8 cellular contexts compared by ENCODE assay signal in the genomic region with DNA sequence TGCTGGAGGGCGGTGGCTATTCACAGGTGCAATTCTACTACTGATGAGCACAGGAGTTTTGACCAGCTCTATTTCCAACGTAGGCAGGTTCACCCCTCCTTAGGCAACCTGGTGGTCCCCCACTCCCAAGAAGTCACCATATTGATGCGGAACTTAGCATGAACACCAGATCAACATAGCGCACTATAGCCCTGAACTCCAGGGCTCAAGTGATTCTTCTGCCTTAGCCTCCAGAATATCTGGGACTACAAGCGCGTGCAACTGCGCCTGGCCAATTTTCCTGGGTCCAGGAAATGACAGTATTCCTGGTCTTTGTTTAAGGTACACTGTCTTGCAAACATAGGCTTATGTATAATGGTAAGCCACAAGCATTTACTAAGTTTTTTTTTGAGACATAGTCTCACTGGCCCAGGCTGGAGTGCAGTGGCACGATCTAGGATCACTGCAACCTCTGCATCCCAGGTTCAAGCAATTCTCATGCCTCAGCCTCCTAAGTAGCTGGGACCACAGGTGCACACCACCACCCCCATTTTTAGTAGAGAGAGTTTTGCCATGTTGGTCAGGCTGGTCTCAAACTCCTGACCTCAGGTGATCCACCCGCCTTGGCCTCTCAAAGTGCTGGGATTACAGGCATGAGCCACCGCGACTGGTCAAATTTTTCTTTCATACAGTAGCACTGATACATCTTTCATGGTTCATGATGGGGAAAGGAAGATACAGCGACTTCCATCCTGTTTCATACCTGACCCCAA. TPM values are rescaled to one million over a fixed set of nuclear protein-coding genes. Genes with fewer than 3 reads are reported as not detected.
A peak's percentile ranks its signal among the peaks of the same experiment; 100 is the strongest.
DNase-seq lines count a peak whose midpoint lies in the region; ATAC-seq and TF ChIP-seq lines count a peak whose summit lies in the region.

No MANE protein-coding gene starts in this region.

- WGBS in mesodermal cell (ENCODE audit: insufficient coverage in 2 of 2), 2 experiments, result 90 to 98% methylated on average over 9 to 11 of the region's 12 CpGs
- 68 to 72% methylated on average over 8 to 12 of the region's 12 CpGs for WGBS in upper lobe of left lung, 2 donors

- no peaks in the 10 kb centered on the region for H3K9me3 ChIP-seq in mesodermal cell (ENCODE audit: control insufficient read depth, low read length)
- H3K9me3 ChIP-seq in upper lobe of left lung, result no peaks in the 10 kb centered on the region

- TF ChIP-seq CTCF in brain microvascular endothelial cell (IDR thresholded peaks at IDR 0.05; ENCODE audit: low read depth, low read length, missing control alignments) (no peak), upper lobe of left lung (IDR thresholded peaks at IDR 0.05) (no peak)

- H3K4me1 Mint-ChIP-seq in activated naive CD4-positive, alpha-beta T cell treated with anti-CD3 and anti-CD28 coated beads, Interleukin-2, amount 10 ng/mL, durations not matched to agents 7 days and 5 days, result peaks cover 91% of the 10 kb centered on the region

- no peak for DNase-seq in activated naive CD4-positive, alpha-beta T cell treated with anti-CD3 and anti-CD28 coated beads, Interleukin-2, amount 10 ng/mL, durations not matched to agents 7 days and 5 days
- no peak for DNase-seq in activated naive CD4-positive, alpha-beta T cell treated with Interleukin-2 at 50 U/mL for 16 hours
- DNase-seq in brain microvascular endothelial cell (no peak), upper lobe of left lung (no peak), KG1 (lab: John Stamatoyannopoulos, UW) (no peak), HuH-7.5 (ENCODE audit: low spot score) (no peak), SIG-M5 treated with dmso at 0.1 percent for 504 hours (lab: John Stamatoyannopoulos, UW; ENCODE audit: unreplicated experiment) (no peak)

- peak in 2 of 4 donors; percentile 36 to 58 for TF ChIP-seq EP300 in upper lobe of left lung (IDR thresholded peaks at IDR 0.05)

- no peak overlapping the region for H3K4me3 ChIP-seq in brain microvascular endothelial cell (ENCODE audit: low read depth, low read length)
- no peak overlapping the region for H3K4me3 ChIP-seq in mesodermal cell (ENCODE audit: extremely low read depth, insufficient read depth, low read length, poor library complexity, severe bottlenecking)
- peak overlapping the region in 2 of 4 donors; percentile 39 to 47 for H3K4me3 ChIP-seq in upper lobe of left lung

- H3K27me3 ChIP-seq in brain microvascular endothelial cell (replicated peaks) (no peaks in the 10 kb centered on the region), upper lobe of left lung (no peaks in the 10 kb centered on the region)

- H3K36me3 ChIP-seq in brain microvascular endothelial cell (replicated peaks) (peaks cover 6% of the 10 kb centered on the region), mesodermal cell (ENCODE audit: control insufficient read depth, insufficient read depth, low read length) (peaks cover 16% of the 10 kb centered on the region), upper lobe of left lung (peaks cover 0 to 19% (median 8%) of the 10 kb centered on the region in 4 donors)

- CTCF ChIA-PET in activated naive CD4-positive, alpha-beta T cell treated with anti-CD3 and anti-CD28 coated beads, Interleukin-2, amount 10 ng/mL, durations not matched to agents 7 days and 5 days (lab: Charles Lee), result interaction anchor here (0.9 to 11.7 kb wide), 4 partner anchors 8 to 331 kb away, joined by 3 to 221 read pairs (median 8); partner anchors contain the start of gene MCL1

- peak overlapping the region; percentile 99 for H3K27ac ChIP-seq in brain microvascular endothelial cell
- peak overlapping the region; percentile 98 for H3K27ac ChIP-seq in mesodermal cell (ENCODE audit: low read depth, low read length, severe bottlenecking)
- peak overlapping the region; percentile 98 to 100 (median 100) for H3K27ac ChIP-seq in upper lobe of left lung

- no peak for ATAC-seq in upper lobe of left lung (ENCODE audit: low FRiP score in 2 of 2)

- H3K9me3 Mint-ChIP-seq in activated naive CD4-positive, alpha-beta T cell treated with anti-CD3 and anti-CD28 coated beads, Interleukin-2, amount 10 ng/mL, durations not matched to agents 7 days and 5 days, result no peaks in the 10 kb centered on the region

- peak in 1 of 4 donors; percentile 8 for TF ChIP-seq POLR2A in upper lobe of left lung (IDR thresholded peaks at IDR 0.05)

- H3K27ac Mint-ChIP-seq in activated naive CD4-positive, alpha-beta T cell treated with anti-CD3 and anti-CD28 coated beads, Interleukin-2, amount 10 ng/mL, durations not matched to agents 7 days and 5 days, result peak overlapping the region; percentile 94

- H3K36me3 Mint-ChIP-seq in activated naive CD4-positive, alpha-beta T cell treated with anti-CD3 and anti-CD28 coated beads, Interleukin-2, amount 10 ng/mL, durations not matched to agents 7 days and 5 days, result peaks cover 37% of the 10 kb centered on the region

- no peaks in the 10 kb centered on the region for H3K27me3 Mint-ChIP-seq in activated naive CD4-positive, alpha-beta T cell treated with anti-CD3 and anti-CD28 coated beads, Interleukin-2, amount 10 ng/mL, durations not matched to agents 7 days and 5 days

- peaks cover 66% of the 10 kb centered on the region for H3K4me1 ChIP-seq in mesodermal cell (ENCODE audit: control insufficient read depth, insufficient read depth, low read length, poor library complexity, severe bottlenecking)
- peaks cover 92 to 100% (median 96%) of the 10 kb centered on the region in 4 donors for H3K4me1 ChIP-seq in upper lobe of left lung

- in situ Hi-C loops in brain microvascular endothelial cell (cut with HindIII; ENCODE audit: low pct_ligation_motif_present, low sequenced_read_pairs), result no loop called here

- H3K4me3 Mint-ChIP-seq in activated naive CD4-positive, alpha-beta T cell treated with anti-CD3 and anti-CD28 coated beads, Interleukin-2, amount 10 ng/mL, durations not matched to agents 7 days and 5 days, result peak overlapping the region; percentile 81

RNA-seq across cellular contexts. Expression of gene MCL1, which starts 12.6 kb away (rescaled TPM):
- polyA plus RNA-seq in mesodermal cell (2013, experiment 1 of 2), result 150 TPM
- polyA plus RNA-seq in mesodermal cell (2013, experiment 2 of 2), result 143 TPM
- 100 to 1,000 TPM; 188 to 580 (median 425) TPM for total RNA-seq in upper lobe of left lung

RNA-seq across cellular contexts. Expression of gene ADAMTSL4, which starts 17.6 kb away (rescaled TPM):
- polyA plus RNA-seq in mesodermal cell (2013, experiment 1 of 2), result 6.7 TPM
- polyA plus RNA-seq in mesodermal cell (2013, experiment 2 of 2), result 7.2 TPM
- total RNA-seq in upper lobe of left lung, result 100 to 1,000 TPM in 4 of 6 donors, 10 to 100 TPM in 2; 40.3 to 169 (median 139) TPM

RNA-seq across cellular contexts. Expression of gene FALEC, which starts 51.2 kb away (rescaled TPM):
- polyA plus RNA-seq in mesodermal cell (2013, experiment 1 of 2), result not detected
- not detected for polyA plus RNA-seq in mesodermal cell (2013, experiment 2 of 2)
- 1 to 10 TPM in 1 of 6 donors, not detected in 5; 4.2 TPM for total RNA-seq in upper lobe of left lung

RNA-seq across cellular contexts. Expression of gene ECM1, which starts 58.9 kb away (rescaled TPM):
- polyA plus RNA-seq in mesodermal cell (2013, experiment 1 of 2), result 80.5 TPM
- polyA plus RNA-seq in mesodermal cell (2013, experiment 2 of 2), result 65.4 TPM
- 10 to 100 TPM in 3 of 6 donors, 1 to 10 TPM in 3; 2.2 to 21.1 (median 14.4) TPM for total RNA-seq in upper lobe of left lung
